In the genomic region with DNA sequence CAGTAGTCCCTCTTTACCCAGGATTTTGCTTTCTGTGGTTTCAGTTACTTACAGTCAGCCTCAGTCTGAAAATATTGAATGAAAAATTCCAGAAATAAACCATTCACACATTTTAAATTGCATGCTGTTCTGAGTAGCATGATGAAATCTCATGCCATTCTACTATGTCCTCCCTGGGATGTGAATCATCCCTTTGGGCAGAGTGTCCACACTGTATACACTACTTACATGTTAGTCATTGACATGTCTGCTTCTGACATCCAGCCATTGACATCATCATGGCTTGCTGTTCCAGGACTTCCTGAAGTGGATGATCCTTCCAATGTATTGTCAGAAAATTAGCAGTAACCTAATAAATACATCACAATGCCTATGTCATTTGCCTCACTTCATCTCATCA, we compare ENCODE assay signal across 21 cellular contexts. TPM values are rescaled to one million over a fixed set of nuclear protein-coding genes. Genes with fewer than 3 reads are reported as not detected.
A peak's percentile ranks its signal among the peaks of the same experiment; 100 is the strongest.
DNase-seq lines count a peak whose midpoint lies in the region; ATAC-seq and TF ChIP-seq lines count a peak whose summit lies in the region.
"Had no signal": no experiment of that assay in that cellular context is flagged by ENCODE, and none has a peak within 500 bp of the region (broad histone marks: within the 10 kb centered on the region; RNA-seq: fewer than 3 reads in every experiment).

No MANE protein-coding gene starts in this region.

- intact Hi-C loops in mammary epithelial cell (cut with micrococcal nuclease) = no loop called here

- no peak overlapping the region for H3K27ac ChIP-seq in AG04450 (ENCODE audit: low read depth, low read length)
- no peak overlapping the region for H3K27ac ChIP-seq in mammary epithelial cell (ENCODE audit: insufficient read depth, low read depth, low read length)
- H3K27ac ChIP-seq: cardiac muscle cell, esophagus squamous epithelium, right atrium auricular region, stomach, VCaP had no signal

- BruUV-seq in mammary epithelial cell (replicated peaks; lab: Mats Ljungman, UMichigan) = no TSS peak

- no peak overlapping the region for H3K4me3 ChIP-seq in AG04450 (ENCODE audit: low read depth, low read length)
- no peak overlapping the region for H3K4me3 ChIP-seq in mammary epithelial cell (replicated peaks in 1 of 3; ENCODE audit: insufficient read depth in 1 of 3, low read depth in 2 of 3, low read length in 3 of 3)
- H3K4me3 ChIP-seq in BE2C (ENCODE audit: low read depth, low read length) = no peak overlapping the region
- H3K4me3 ChIP-seq: cardiac muscle cell, esophagus squamous epithelium, mucosa of descending colon, right atrium auricular region, stomach had no signal

- no peaks in the 10 kb centered on the region for H3K4me1 ChIP-seq in mammary epithelial cell (ENCODE audit: insufficient read depth, low read length)
- H3K4me1 ChIP-seq in BE2C = no peaks in the 10 kb centered on the region
- H3K4me1 ChIP-seq: esophagus squamous epithelium, right atrium auricular region, stomach had no signal

- DNase-seq in AG04450 (ENCODE audit: low read depth, low spot score) (peak; percentile 85), M059J (ENCODE audit: low read depth) (peak; percentile 45), mammary epithelial cell (peak; percentile 6), glomerular visceral epithelial cell (ENCODE audit: extremely low spot score) (peak; percentile 56), medulla oblongata (ENCODE audit: extremely low spot score) (no peak), BE2C (no peak)
- no peak for DNase-seq in activated CD4-positive, CD25-positive, alpha-beta regulatory T cell (lab: John Stamatoyannopoulos, UW)
- DNase-seq: activated CD4-positive, alpha-beta T cell treated with anti-CD3 and anti-CD28 coated beads, Interleukin-2, amount 50 U/mL, for 48 hours; activated naive CD4-positive, alpha-beta T cell treated with anti-CD3 and anti-CD28 coated beads, Interleukin-2, amount 10 ng/mL, durations not matched to agents 7 days and 5 days; activated T-cell treated with anti-CD3 and anti-CD28 coated beads, Interleukin-2, amount 50 U/mL, for 24 hours; esophagus squamous epithelium; mucosa of descending colon; MV-4-11; NCI-H2029 treated with DMSO at 0.1 percent for 48 hours; NCI-H524; stomach had no signal

- H3K36me3 ChIP-seq in mammary epithelial cell (ENCODE audit: insufficient read depth, low read length) = no peaks in the 10 kb centered on the region
- no peaks in the 10 kb centered on the region for H3K36me3 ChIP-seq in BE2C
- H3K36me3 ChIP-seq: cardiac muscle cell, esophagus squamous epithelium, right atrium auricular region, stomach had no signal

- H4K20me1 ChIP-seq in mammary epithelial cell (ENCODE audit: insufficient read depth, low read length) = no peaks in the 10 kb centered on the region

- no peak overlapping the region for H3K4me2 ChIP-seq in mammary epithelial cell (ENCODE audit: insufficient read depth, low read depth, low read length)

- CTCF ChIA-PET in AG04450 (lab: Charles Lee) (no interaction called here), mammary epithelial cell (lab: Charles Lee; ENCODE audit: low non-redundant PET) (no interaction called here)

- in situ Hi-C loops in mammary epithelial cell (cut with MboI; ENCODE audit: low sequenced_read_pairs in 2 of 2) = no loop called here

- no peak for ATAC-seq in HG03432 (IDR thresholded peaks at IDR 0.05; ENCODE audit: unreplicated experiment)
- ATAC-seq: mucosa of descending colon, Panc1 had no signal

- POLR2A ChIA-PET in AG04450 (lab: Yijun Ruan, JAX) = no interaction called here

- no peak overlapping the region for H2AFZ ChIP-seq in mammary epithelial cell (ENCODE audit: low read depth, low read length)

- no peaks in the 10 kb centered on the region for H3K79me2 ChIP-seq in mammary epithelial cell (ENCODE audit: insufficient read depth, low read length)

- H3K27me3 ChIP-seq in AG04450 (ENCODE audit: control insufficient read depth, insufficient read depth, low read length) = no peaks in the 10 kb centered on the region
- H3K27me3 ChIP-seq in mammary epithelial cell (ENCODE audit: insufficient read depth, low read length) = no peaks in the 10 kb centered on the region
- no peaks in the 10 kb centered on the region for H3K27me3 ChIP-seq in BE2C
- H3K27me3 ChIP-seq: cardiac muscle cell, esophagus squamous epithelium, right atrium auricular region, stomach had no signal

- dilution Hi-C loops in mammary epithelial cell (cut with HindIII; ENCODE audit: low sequenced_read_pairs) = no loop called here

- H3K9me3 ChIP-seq in AG04450 (ENCODE audit: control insufficient read depth, insufficient read depth, low read length) (peaks cover 3% of the 10 kb centered on the region; the same call in 1 of the 2 replicates), mammary epithelial cell (replicated peaks; ENCODE audit: insufficient read depth, low read length) (peaks cover 6% of the 10 kb centered on the region), BE2C (no peaks in the 10 kb centered on the region)
- H3K9me3 ChIP-seq: esophagus squamous epithelium, mucosa of descending colon had no signal

- H3K9ac ChIP-seq in mammary epithelial cell (ENCODE audit: insufficient read depth, low read length) = no peak overlapping the region

- TF ChIP-seq CTCF in AG04450 (IDR thresholded peaks at IDR 0.05; ENCODE audit: low read depth, low read length) = no peak
- no peak for TF ChIP-seq CTCF in mammary epithelial cell (conservative IDR thresholded peaks at IDR 0.05 in 1 of 2, IDR thresholded peaks at IDR 0.05 in 1 of 2; ENCODE audit: extremely low read depth in 1 of 2, insufficient read depth in 1 of 2, low read depth in 1 of 2, low read length in 2 of 2)
- no peak for TF ChIP-seq CTCF in BE2C (IDR thresholded peaks at IDR 0.05; ENCODE audit: low read depth, low read length)

RNA-seq across cellular contexts. Expression of gene MALRD1, which starts 34.6 kb away (rescaled TPM):
- polyA plus RNA-seq in AG04450 (2011; rRNA removed) = 2.1 and 2.4 TPM in 2 replicates
- 7.4 and 9.1 TPM in 2 replicates for polyA minus RNA-seq in AG04450 (2011; rRNA and poly(A)+ RNA removed)
- total RNA-seq in M059J (2014; rRNA removed; shearing (Covaris generic)) = not detected in 2 replicates
- total RNA-seq in mammary epithelial cell = under 1 TPM in 1 of 2 donors, not detected in 1; 0.83 TPM
- polyA plus RNA-seq in mammary epithelial cell = not detected
- polyA minus RNA-seq in mammary epithelial cell = not detected
- not detected for polyA plus RNA-seq in BE2C (2012; ENCODE audit: insufficient read depth, insufficient read length, low read depth)

Comparison
In these comparisons a context has a peak if more than half of its experiments do, and no peak if none do; other contexts are left out.
1. DNase-seq: peak in AG04450 (single experiment), M059J (single experiment), mammary epithelial cell (single experiment) and glomerular visceral epithelial cell (single experiment); none in medulla oblongata (single experiment), BE2C (single experiment) and activated CD4-positive, CD25-positive, alpha-beta regulatory T cell (0 of 4).